Comparison of ENCODE assay signal across 16 cellular contexts in the genomic region with DNA sequence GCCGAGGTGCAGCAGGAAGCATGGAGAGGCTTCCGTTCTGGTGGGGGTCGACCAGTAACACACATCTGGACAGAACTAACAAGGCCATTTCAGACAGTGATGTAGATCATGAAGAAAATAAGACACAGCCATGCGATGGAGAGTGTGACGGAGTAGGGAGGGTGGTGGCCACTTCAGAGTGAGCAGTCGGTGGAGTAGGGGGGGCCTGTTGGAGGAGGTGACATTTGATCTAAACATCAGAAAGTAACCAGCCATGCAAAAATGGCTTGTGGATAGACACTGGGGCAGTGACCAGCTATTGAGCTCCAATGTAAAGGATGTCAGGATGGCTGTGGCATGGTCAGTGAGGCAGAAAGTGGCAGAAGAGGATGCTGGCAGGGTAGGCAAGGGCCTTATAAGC.
DNase-seq lines count a peak whose midpoint lies in the region; ATAC-seq, FAIRE-seq and TF ChIP-seq lines count a peak whose summit lies in the region.
"Had no signal": no experiment of that assay in that cellular context is flagged by ENCODE, and none has a peak within 500 bp of the region (broad histone marks: within the 10 kb centered on the region; RNA-seq: fewer than 3 reads in every experiment).

No MANE protein-coding gene starts in this region.

- no peak overlapping the region for H3K4me3 Mint-ChIP-seq in stimulated activated memory B cell treated with anti-CD40 and anti-IgM and Interleukin-4, amounts not matched to agents 10 μg/mL and 1 μg/mL and 100 μg/mL, for 72 hours
- H3K4me3 Mint-ChIP-seq in T-cell, result no peak overlapping the region
- H3K4me3 Mint-ChIP-seq: activated CD4-positive, alpha-beta memory T cell treated with anti-CD3 and anti-CD28 coated beads, Interleukin-2, amount 10 ng/mL, durations not matched to agents 7 days and 5 days; activated T-helper 17 cell treated with anti-CD3 and anti-CD28 coated beads, Interleukin-2, amount 50 U/mL, for 72 hours; CD14-positive monocyte had no signal

- no peaks in the 10 kb centered on the region for H3K36me3 ChIP-seq in gastroesophageal sphincter
- H3K36me3 ChIP-seq in upper lobe of left lung, result no peaks in the 10 kb centered on the region
- H3K36me3 ChIP-seq: ovary had no signal

- CTCF ChIA-PET in T-cell (lab: Charles Lee), result no interaction called here

- peaks cover 63% of the 10 kb centered on the region for H3K4me1 Mint-ChIP-seq in stimulated activated memory B cell treated with anti-CD40 and anti-IgM and Interleukin-4, amounts not matched to agents 10 μg/mL and 1 μg/mL and 100 μg/mL, for 72 hours
- peaks cover 0 to 5% (median 3%) of the 10 kb centered on the region in 3 donors for H3K4me1 Mint-ChIP-seq in T-cell
- H3K4me1 Mint-ChIP-seq: activated CD4-positive, alpha-beta memory T cell treated with anti-CD3 and anti-CD28 coated beads, Interleukin-2, amount 10 ng/mL, durations not matched to agents 7 days and 5 days had no signal

- H3K4me3 ChIP-seq in gastroesophageal sphincter, result no peak overlapping the region
- H3K4me3 ChIP-seq in upper lobe of left lung, result no peak overlapping the region
- H3K4me3 ChIP-seq: ovary had no signal

- H3K27me3 ChIP-seq in gastroesophageal sphincter, result no peaks in the 10 kb centered on the region
- no peaks in the 10 kb centered on the region for H3K27me3 ChIP-seq in upper lobe of left lung
- H3K27me3 ChIP-seq: ovary had no signal

- H3K36me3 Mint-ChIP-seq in stimulated activated memory B cell treated with anti-CD40 and anti-IgM and Interleukin-4, amounts not matched to agents 10 μg/mL and 1 μg/mL and 100 μg/mL, for 72 hours, result no peaks in the 10 kb centered on the region
- H3K36me3 Mint-ChIP-seq in T-cell, result no peaks in the 10 kb centered on the region

- POLR2A ChIA-PET in T-cell (lab: Charles Lee), result no interaction called here

- no peak for TF ChIP-seq EP300 in gastroesophageal sphincter (IDR thresholded peaks at IDR 0.05)
- no peak for TF ChIP-seq EP300 in upper lobe of left lung (IDR thresholded peaks at IDR 0.05)

- H3K9me3 ChIP-seq in gastroesophageal sphincter (no peaks in the 10 kb centered on the region), upper lobe of left lung (no peaks in the 10 kb centered on the region)
- H3K9me3 ChIP-seq: ovary had no signal

- no peaks in the 10 kb centered on the region for H3K9me3 Mint-ChIP-seq in stimulated activated memory B cell treated with anti-CD40 and anti-IgM and Interleukin-4, amounts not matched to agents 10 μg/mL and 1 μg/mL and 100 μg/mL, for 72 hours
- no peaks in the 10 kb centered on the region for H3K9me3 Mint-ChIP-seq in T-cell
- H3K9me3 Mint-ChIP-seq: activated CD4-positive, alpha-beta memory T cell treated with anti-CD3 and anti-CD28 coated beads, Interleukin-2, amount 10 ng/mL, durations not matched to agents 7 days and 5 days; activated T-helper 17 cell treated with anti-CD3 and anti-CD28 coated beads, Interleukin-2, amount 50 U/mL, for 72 hours; CD14-positive monocyte had no signal

- TF ChIP-seq POLR2A in gastroesophageal sphincter (IDR thresholded peaks at IDR 0.05), result no peak
- TF ChIP-seq POLR2A in upper lobe of left lung (IDR thresholded peaks at IDR 0.05), result no peak

- TF ChIP-seq CTCF in gastroesophageal sphincter (IDR thresholded peaks at IDR 0.05) (no peak), upper lobe of left lung (IDR thresholded peaks at IDR 0.05) (no peak)

- H3K27ac Mint-ChIP-seq in stimulated activated memory B cell treated with anti-CD40 and anti-IgM and Interleukin-4, amounts not matched to agents 10 μg/mL and 1 μg/mL and 100 μg/mL, for 72 hours, result peak overlapping the region; percentile 1
- no peak overlapping the region for H3K27ac Mint-ChIP-seq in T-cell
- H3K27ac Mint-ChIP-seq: activated CD4-positive, alpha-beta memory T cell treated with anti-CD3 and anti-CD28 coated beads, Interleukin-2, amount 10 ng/mL, durations not matched to agents 7 days and 5 days; activated T-helper 17 cell treated with anti-CD3 and anti-CD28 coated beads, Interleukin-2, amount 50 U/mL, for 72 hours had no signal

- no peaks in the 10 kb centered on the region for H3K27me3 Mint-ChIP-seq in stimulated activated memory B cell treated with anti-CD40 and anti-IgM and Interleukin-4, amounts not matched to agents 10 μg/mL and 1 μg/mL and 100 μg/mL, for 72 hours
- H3K27me3 Mint-ChIP-seq in T-cell, result no peaks in the 10 kb centered on the region
- H3K27me3 Mint-ChIP-seq: activated CD4-positive, alpha-beta memory T cell treated with anti-CD3 and anti-CD28 coated beads, Interleukin-2, amount 10 ng/mL, durations not matched to agents 7 days and 5 days; activated T-helper 17 cell treated with anti-CD3 and anti-CD28 coated beads, Interleukin-2, amount 50 U/mL, for 72 hours had no signal

- DNase-seq in NCI-H2107 treated with DMSO at 0.1 percent for 48 hours (lab: John Stamatoyannopoulos, UW; ENCODE audit: unreplicated experiment), result peak; percentile 14
- no peak for DNase-seq in NCI-H2107 (lab: John Stamatoyannopoulos, UW)
- DNase-seq in RCC 7860 (ENCODE audit: low spot score), result peak; percentile 35
- no peak for DNase-seq in upper lobe of left lung
- DNase-seq in T-cell, result no peak
- DNase-seq in activated gamma-delta T cell (lab: John Stamatoyannopoulos, UW), result no peak
- DNase-seq: activated CD4-positive, alpha-beta memory T cell treated with anti-CD3 and anti-CD28 coated beads, Interleukin-2, amount 10 ng/mL, durations not matched to agents 7 days and 5 days; head of caudate nucleus; NCI-H1930; ovary had no signal

- no peak for FAIRE-seq in RCC 7860 (lab: Jason Lieb, UNC)
- FAIRE-seq: A204.1, GM12891 had no signal

- ATAC-seq in gastroesophageal sphincter, result no peak
- no peak for ATAC-seq in stimulated activated memory B cell treated with anti-CD40 and anti-IgM and Interleukin-4, amounts not matched to agents 10 μg/mL and 1 μg/mL and 100 μg/mL, for 72 hours
- ATAC-seq in upper lobe of left lung (ENCODE audit: low FRiP score in 2 of 2), result no peak
- ATAC-seq in T-cell (replicated peaks in 1 of 4), result no peak
- ATAC-seq: activated T-helper 17 cell treated with anti-CD3 and anti-CD28 coated beads, Interleukin-2, amount 50 U/mL, for 72 hours had no signal

- H3K4me1 ChIP-seq in gastroesophageal sphincter (peaks cover 13 to 94% (median 38%) of the 10 kb centered on the region in 3 donors), upper lobe of left lung (peaks cover 0 to 8% (median 4%) of the 10 kb centered on the region in 4 donors)

- WGBS in gastroesophageal sphincter (ENCODE audit: low coverage in 1 of 2), 2 donors, result 12 to 45% methylated on average over 3 to 6 of the region's 6 CpGs
- WGBS in upper lobe of left lung, 2 donors, result 53 to 69% methylated on average over 6 of the region's 6 CpGs

- H3K27ac ChIP-seq in gastroesophageal sphincter (peak overlapping the region; percentile 25 to 92 (median 90)), upper lobe of left lung (no peak overlapping the region)
- H3K27ac ChIP-seq: ovary had no signal

Comparison
In these comparisons a context has a peak if more than half of its experiments do, and no peak if none do; other contexts are left out.
1. DNase-seq: peak in NCI-H2107 treated with DMSO at 0.1 percent for 48 hours (single experiment) and RCC 7860 (single experiment); none in NCI-H2107 (single experiment), upper lobe of left lung (0 of 2), T-cell (0 of 34) and activated gamma-delta T cell (single experiment).
2. H3K27ac ChIP-seq: peak in gastroesophageal sphincter (4 of 4); none in upper lobe of left lung (0 of 4).